ENCODE assay signal across 7 cellular contexts in genomic region chr14:31024577-31025334, GRCh38. TPM values are rescaled to one million over a fixed set of nuclear protein-coding genes. Genes with fewer than 3 reads are reported as not detected.
DNase-seq lines count a peak whose midpoint lies in the region; ATAC-seq and TF ChIP-seq lines count a peak whose summit lies in the region.

No MANE protein-coding gene starts in this region.

- H2BK15ac ChIP-seq in H9 (ENCODE audit: low read depth, low read length): no peak overlapping the region

- H3K14ac ChIP-seq in H9 (ENCODE audit: insufficient read depth, low read length): peak overlapping the region; percentile 23; the same call in 1 of the 2 replicates
- H3K14ac ChIP-seq in trophoblast cell (ENCODE audit: low read length): no peak overlapping the region

- peaks cover 22% of the 10 kb centered on the region; the same call in 1 of the 2 replicates for H3K79me2 ChIP-seq in H9 (ENCODE audit: insufficient read depth, low read length)
- H3K79me2 ChIP-seq in fibroblast of lung (ENCODE audit: control insufficient read depth, insufficient read depth, low read length): peaks cover 62% of the 10 kb centered on the region
- peaks cover 21% of the 10 kb centered on the region for H3K79me2 ChIP-seq in trophoblast cell (ENCODE audit: control insufficient read depth, insufficient read depth, low read length, poor library complexity)

- no peaks in the 10 kb centered on the region for H3K27me3 ChIP-seq in H9 (ENCODE audit: insufficient read depth, low read length)
- H3K27me3 ChIP-seq in RWPE2 (ENCODE audit: insufficient read depth, poor library complexity, severe bottlenecking): no peaks in the 10 kb centered on the region
- no peaks in the 10 kb centered on the region for H3K27me3 ChIP-seq in fibroblast of lung (ENCODE audit: control insufficient read depth, insufficient read depth, low read length)
- H3K27me3 ChIP-seq in trophoblast cell (ENCODE audit: insufficient read depth, low read length): no peaks in the 10 kb centered on the region

- peaks cover 12% of the 10 kb centered on the region for H3K23me2 ChIP-seq in H9 (ENCODE audit: insufficient read length, low read depth, low read length, poor library complexity, severe bottlenecking)

- H3K18ac ChIP-seq in H9 (ENCODE audit: insufficient read length, low read depth, low read length) (no peak overlapping the region), trophoblast cell (ENCODE audit: low read length) (no peak overlapping the region)

- no peak overlapping the region for H4K91ac ChIP-seq in H9 (ENCODE audit: insufficient read length, low read depth, low read length)
- no peak overlapping the region for H4K91ac ChIP-seq in trophoblast cell (ENCODE audit: low read depth, low read length)

- WGBS in H9 (ENCODE audit: extremely low coverage, insufficient read length, low lambda C conversion rate): no CpG with 5 or more reads among the region's 11 CpGs
- WGBS in trophoblast cell (ENCODE audit: extremely low coverage, insufficient coverage, insufficient read length): no CpG with 5 or more reads among the region's 11 CpGs

- peak overlapping the region; percentile 74 to 91 for H3K4me3 Mint-ChIP-seq in H9

- peaks cover 9 to 21% (median 19%) of the 10 kb centered on the region in 3 experiments; a peak in 6 of 7 replicates for H3K36me3 Mint-ChIP-seq in H9 (ENCODE audit: insufficient read depth in 1 of 3, low read depth in 3 of 3)

- no peak overlapping the region for H2AK5ac ChIP-seq in H9 (ENCODE audit: insufficient read length, low read length)
- no peak overlapping the region for H2AK5ac ChIP-seq in trophoblast cell (ENCODE audit: low read length)

- no peaks in the 10 kb centered on the region; a peak in 1 of 5 replicates for H3K9me3 Mint-ChIP-seq in H9

- H3K23ac ChIP-seq in H9 (ENCODE audit: insufficient read length, low read depth, low read length) (no peak overlapping the region), trophoblast cell (ENCODE audit: low read length) (no peak overlapping the region)

- H4K8ac ChIP-seq in H9 (replicated peaks; ENCODE audit: insufficient read length, low read depth, low read length) (no peak overlapping the region), trophoblast cell (ENCODE audit: low read depth, low read length) (no peak overlapping the region)

- H3K79me1 ChIP-seq in H9 (ENCODE audit: insufficient read depth, low read depth, low read length, poor library complexity, severe bottlenecking): no peaks in the 10 kb centered on the region
- peaks cover 19% of the 10 kb centered on the region for H3K79me1 ChIP-seq in trophoblast cell (ENCODE audit: low read length)

- ATAC-seq in RWPE2 (ENCODE audit: low read depth) (peak; percentile 3; the same call in 2 of the 3 replicates), GM18519 (IDR thresholded peaks at IDR 0.05; ENCODE audit: low FRiP score, unreplicated experiment) (no peak), HG02642 (IDR thresholded peaks at IDR 0.05; ENCODE audit: poor library complexity, unreplicated experiment) (no peak)

- H2AFZ ChIP-seq in H9 (ENCODE audit: low read length) (no peak overlapping the region), fibroblast of lung (ENCODE audit: low read length) (peak overlapping the region; percentile 85), trophoblast cell (ENCODE audit: insufficient read depth, low read length, poor library complexity) (no peak overlapping the region)

- H4K12ac ChIP-seq in trophoblast cell (ENCODE audit: low read depth, low read length): no peak overlapping the region

- H3K36me3 ChIP-seq in RWPE2 (ENCODE audit: low read depth) (peaks cover 42% of the 10 kb centered on the region), fibroblast of lung (ENCODE audit: control insufficient read depth, insufficient read depth, low read length) (no peaks in the 10 kb centered on the region), trophoblast cell (ENCODE audit: control insufficient read depth in 1 of 2, insufficient read depth in 2 of 2, low read length in 2 of 2) (peaks cover 0 to 2% of the 10 kb centered on the region in 2 experiments)

- no peak overlapping the region for H3K56ac ChIP-seq in H9 (ENCODE audit: insufficient read length, low read depth, low read length)

- no peaks in the 10 kb centered on the region for H3K9me3 ChIP-seq in H9 (ENCODE audit: control insufficient read depth, low read depth, low read length)
- H3K9me3 ChIP-seq in RWPE2 (ENCODE audit: severe bottlenecking): no peaks in the 10 kb centered on the region
- no peaks in the 10 kb centered on the region for H3K9me3 ChIP-seq in fibroblast of lung (ENCODE audit: control insufficient read depth, insufficient read depth, low read depth, low read length)
- H3K9me3 ChIP-seq in trophoblast cell (ENCODE audit: insufficient read depth, low read depth, low read length): no peaks in the 10 kb centered on the region

- H3T11ph ChIP-seq in H9 (ENCODE audit: low read length): no peak overlapping the region

- H3K4me2 ChIP-seq in H9 (ENCODE audit: insufficient read depth, insufficient read length, low read length): peak overlapping the region; percentile 94
- H3K4me2 ChIP-seq in fibroblast of lung (ENCODE audit: extremely low read depth, insufficient read depth, low read length): peak overlapping the region; percentile 76
- peak overlapping the region; percentile 80 for H3K4me2 ChIP-seq in trophoblast cell (ENCODE audit: low read length)

- peak overlapping the region; percentile 68 to 74 (median 69); a peak in 6 of 7 replicates for H3K27ac Mint-ChIP-seq in H9

- H3K9ac ChIP-seq in H9 (ENCODE audit: extremely low read depth, insufficient read length, low read length): peak overlapping the region; percentile 93
- peak overlapping the region; percentile 93 for H3K9ac ChIP-seq in fibroblast of lung (ENCODE audit: insufficient read depth, low read length)
- H3K9ac ChIP-seq in trophoblast cell (ENCODE audit: low read length): peak overlapping the region; percentile 99

- peak overlapping the region; percentile 81 for H3K4me3 ChIP-seq in RWPE2 (ENCODE audit: severe bottlenecking)
- peak overlapping the region; percentile 84 to 93 (median 91) for H3K4me3 ChIP-seq in fibroblast of lung (replicated peaks in 1 of 4; ENCODE audit: control extremely low read depth in 1 of 4, insufficient read depth in 1 of 4, low read depth in 3 of 4, low read length in 4 of 4)
- peak overlapping the region; percentile 100 for H3K4me3 ChIP-seq in trophoblast cell (ENCODE audit: low read depth, low read length)

- H3K27me3 Mint-ChIP-seq in H9 (ENCODE audit: low read depth): no peaks in the 10 kb centered on the region

- no peak overlapping the region for H2BK12ac ChIP-seq in H9 (ENCODE audit: insufficient read length, low read depth, low read length)
- H2BK12ac ChIP-seq in trophoblast cell (ENCODE audit: low read length): no peak overlapping the region

- H3K4me1 Mint-ChIP-seq in H9: peaks cover 19 to 39% of the 10 kb centered on the region in 2 experiments

- DNase-seq in H9: no peak
- no peak for DNase-seq in RWPE2 (ENCODE audit: low spot score)
- peak; percentile 34 to 41 for DNase-seq in fibroblast of lung (ENCODE audit: low read depth in 2 of 2)
- peak in 1 of 2 donors; percentile 58 for DNase-seq in trophoblast cell
- no peak for DNase-seq in NCI-H1694 (lab: John Stamatoyannopoulos, UW)

- H4K5ac ChIP-seq in H9 (ENCODE audit: insufficient read length, low read depth, low read length): no peak overlapping the region

- H2BK5ac ChIP-seq in H9 (ENCODE audit: insufficient read length, low read length) (no peak overlapping the region), trophoblast cell (ENCODE audit: low read depth, low read length, poor library complexity) (no peak overlapping the region)

- H4K20me1 ChIP-seq in H9 (ENCODE audit: control insufficient read depth, insufficient read depth, insufficient read length) (no peaks in the 10 kb centered on the region), fibroblast of lung (ENCODE audit: control insufficient read depth, extremely low read depth, insufficient read depth, low read length) (no peaks in the 10 kb centered on the region)

- H2BK20ac ChIP-seq in H9 (ENCODE audit: low read depth, low read length, poor library complexity, severe bottlenecking): no peak overlapping the region

- H3K4ac ChIP-seq in H9 (ENCODE audit: low read depth, low read length) (no peak overlapping the region), trophoblast cell (ENCODE audit: low read depth, low read length) (peak overlapping the region; percentile 89)

- TF ChIP-seq CTCF in H9 (conservative IDR thresholded peaks at IDR 0.05) (no peak), RWPE2 (IDR thresholded peaks at IDR 0.05; ENCODE audit: poor library complexity, severe bottlenecking) (no peak), fibroblast of lung (conservative IDR thresholded peaks at IDR 0.05 in 1 of 2, IDR thresholded peaks at IDR 0.05 in 1 of 2; ENCODE audit: low read depth in 1 of 2, low read length in 2 of 2) (no peak)

- H3K4me1 ChIP-seq in H9 (ENCODE audit: insufficient read depth, low read length) (no peaks in the 10 kb centered on the region), RWPE2 (ENCODE audit: insufficient read depth, poor library complexity, severe bottlenecking) (peaks cover 23% of the 10 kb centered on the region), fibroblast of lung (ENCODE audit: control insufficient read depth, extremely low read depth, insufficient read depth, low read length) (no peaks in the 10 kb centered on the region), trophoblast cell (ENCODE audit: control insufficient read depth in 1 of 2, insufficient read depth in 2 of 2, low read length in 2 of 2) (peaks cover 3% of the 10 kb centered on the region in 2 experiments)

- H3K27ac ChIP-seq in H9 (ENCODE audit: insufficient read length, low read depth, low read length): peak overlapping the region; percentile 29
- peak overlapping the region; percentile 95 for H3K27ac ChIP-seq in RWPE2 (ENCODE audit: poor library complexity, severe bottlenecking)
- H3K27ac ChIP-seq in fibroblast of lung (ENCODE audit: insufficient read depth, low read length): peak overlapping the region; percentile 98
- no peak overlapping the region for H3K27ac ChIP-seq in trophoblast cell (ENCODE audit: low read depth, low read length)

- H2BK120ac ChIP-seq in H9 (ENCODE audit: low read depth, low read length, poor library complexity, severe bottlenecking) (no peak overlapping the region), trophoblast cell (ENCODE audit: insufficient read depth, low read length, poor library complexity) (no peak overlapping the region)

RNA-seq across cellular contexts. Expression of gene AP4S1, which starts 0.7 kb away (rescaled TPM):
- total RNA-seq in H9 (2021) (11.3 and 13.7 TPM in 2 replicates), fibroblast of lung (5.4 and 5.6 TPM in 2 replicates)
- 6.4 and 7.1 TPM in 2 replicates for polyA plus RNA-seq in fibroblast of lung
- 5.5 and 6.0 TPM in 2 replicates for polyA plus RNA-seq in fibroblast of lung (2012)
- polyA minus RNA-seq in fibroblast of lung (ENCODE audit: low replicate concordance): 2.4 and 3.3 TPM in 2 replicates
- polyA plus RNA-seq in trophoblast cell (2013): 4.1 and 4.5 TPM in 2 replicates

RNA-seq across cellular contexts. Expression of gene STRN3, which starts 1.4 kb away (rescaled TPM):
- total RNA-seq in H9 (2021): 49.5 and 52.1 TPM in 2 replicates
- total RNA-seq in fibroblast of lung: 76.5 and 88.2 TPM in 2 replicates
- 33.2 and 42.0 TPM in 2 replicates for polyA plus RNA-seq in fibroblast of lung
- polyA plus RNA-seq in fibroblast of lung (2012): 24.1 and 26.5 TPM in 2 replicates
- polyA minus RNA-seq in fibroblast of lung (ENCODE audit: low replicate concordance): 10.5 and 20.8 TPM in 2 replicates
- 17.1 and 18.4 TPM in 2 replicates for polyA plus RNA-seq in trophoblast cell (2013)

Comparison
In these comparisons a context has a peak if more than half of its experiments do, and no peak if none do; other contexts are left out.
1. DNase-seq: peak in fibroblast of lung (2 of 2); none in H9 (single experiment), RWPE2 (single experiment) and NCI-H1694 (single experiment).
2. Peak in every context shown above with its lines, with median percentiles within 50 percentile points of each other: H3K4me2 ChIP-seq, H3K9ac ChIP-seq and H3K4me3 ChIP-seq.